19 cellular contexts compared by ENCODE assay signal in genomic region chr10:107671968-107672367, GRCh38.
A peak's percentile ranks its signal among the peaks of the same experiment; 100 is the strongest.
DNase-seq lines count a peak whose midpoint lies in the region; ATAC-seq and TF ChIP-seq lines count a peak whose summit lies in the region.
"Had no signal": no experiment of that assay in that cellular context is flagged by ENCODE, and none has a peak within 500 bp of the region (broad histone marks: within the 10 kb centered on the region; RNA-seq: fewer than 3 reads in every experiment).

No MANE protein-coding gene starts in this region.

- no peak overlapping the region for H2BK120ac ChIP-seq in neuronal stem cell (ENCODE audit: low read depth, low read length)

- H3K4me1 Mint-ChIP-seq in GM23338: peaks cover 35% of the 10 kb centered on the region
- H3K4me1 Mint-ChIP-seq in T-cell: no peaks in the 10 kb centered on the region
- H3K4me1 Mint-ChIP-seq: B cell, IgD-negative memory B cell had no signal

- peak overlapping the region; percentile 58 for H3K4me2 ChIP-seq in GM23338
- no peak overlapping the region for H3K4me2 ChIP-seq in neuronal stem cell (ENCODE audit: insufficient read depth, low read length, poor library complexity, severe bottlenecking)
- H3K4me2 ChIP-seq: BLaER1 treated with 17β-estradiol and CSF1 and Interleukin-3, amounts not matched to agents 10 nM and 100 nM had no signal

- H2BK15ac ChIP-seq in neuronal stem cell (ENCODE audit: low read length): no peak overlapping the region

- no peak overlapping the region for H4K91ac ChIP-seq in neuronal stem cell (ENCODE audit: low read depth, low read length, poor library complexity)

- H4K20me1 ChIP-seq in GM23338 (replicated peaks; ENCODE audit: insufficient read depth): no peaks in the 10 kb centered on the region
- H4K20me1 ChIP-seq: BLaER1 treated with 17β-estradiol and CSF1 and Interleukin-3, amounts not matched to agents 10 nM and 100 nM had no signal

- no peak overlapping the region for H2AK5ac ChIP-seq in neuronal stem cell (ENCODE audit: low read depth, low read length)

- H3K4me3 Mint-ChIP-seq in GM23338 (no peak overlapping the region), T-cell (no peak overlapping the region)
- H3K4me3 Mint-ChIP-seq: B cell; CD8-positive, alpha-beta T cell; IgD-negative memory B cell had no signal

- H3K9ac ChIP-seq in HUES6 (ENCODE audit: low read length) (no peak overlapping the region), neuronal stem cell (ENCODE audit: low read depth, low read length, poor library complexity) (no peak overlapping the region)
- H3K9ac ChIP-seq: BLaER1 treated with 17β-estradiol and CSF1 and Interleukin-3, amounts not matched to agents 10 nM and 100 nM had no signal

- H4K8ac ChIP-seq in neuronal stem cell (ENCODE audit: low read depth, low read length): no peak overlapping the region

- H3K79me2 ChIP-seq in GM23338 (replicated peaks; ENCODE audit: insufficient read depth): no peaks in the 10 kb centered on the region

- no peaks in the 10 kb centered on the region for H3K79me1 ChIP-seq in neuronal stem cell (ENCODE audit: low read depth, low read length)

- no peak overlapping the region for H3K4ac ChIP-seq in neuronal stem cell (ENCODE audit: low read length)

- no peak overlapping the region for H3K18ac ChIP-seq in neuronal stem cell (ENCODE audit: low read length)

- DNase-seq in GM23338 (ENCODE audit: low spot score) (peak; percentile 63), iPS DF 19.7 (ENCODE audit: low read depth, low spot score) (peak; percentile 3), neuronal stem cell (ENCODE audit: low spot score) (no peak), T-cell (no peak), NCI-H446 (lab: John Stamatoyannopoulos, UW) (no peak)
- DNase-seq: 8988T; Calu3; CD8-positive, alpha-beta T cell; DND-41; EL; Karpas-422; KBM-7 had no signal

- H3K23ac ChIP-seq in neuronal stem cell (ENCODE audit: low read depth, low read length, poor library complexity): no peak overlapping the region

- H3K9me3 Mint-ChIP-seq in GM23338 (0 out of 3 replicates have a peak, but pooled peaks cover 3% of the 10 kb centered on the region), T-cell (peaks cover 6 to 20% (median 10%) of the 10 kb centered on the region in 3 donors)

- H3K27ac Mint-ChIP-seq in GM23338: 0 out of 2 replicates have a peak overlapping the region, but pooled peaks have one; percentile 82
- no peak overlapping the region for H3K27ac Mint-ChIP-seq in T-cell
- H3K27ac Mint-ChIP-seq: B cell; CD8-positive, alpha-beta T cell had no signal

- H3K9me3 ChIP-seq in HUES6 (ENCODE audit: control insufficient read depth, insufficient read depth, low read depth, low read length) (no peaks in the 10 kb centered on the region), ectodermal cell (ENCODE audit: control insufficient read depth, low read length) (no peaks in the 10 kb centered on the region), neuronal stem cell (replicated peaks in 1 of 2; ENCODE audit: control insufficient read depth in 2 of 2, insufficient read depth in 1 of 2, low read depth in 1 of 2, low read length in 2 of 2) (no peaks in the 10 kb centered on the region)
- H3K9me3 ChIP-seq: BLaER1 treated with 17β-estradiol and CSF1 and Interleukin-3, amounts not matched to agents 10 nM and 100 nM had no signal

- H3K27me3 Mint-ChIP-seq in GM23338 (ENCODE audit: insufficient read depth, low read depth, poor library complexity) (no peaks in the 10 kb centered on the region), T-cell (no peaks in the 10 kb centered on the region)
- H3K27me3 Mint-ChIP-seq: B cell, IgD-negative memory B cell had no signal

- ATAC-seq in GM23338 (peak; percentile 81), T-cell (replicated peaks in 1 of 4) (no peak), HG02763 (IDR thresholded peaks at IDR 0.05; ENCODE audit: unreplicated experiment) (no peak)
- ATAC-seq: CD8-positive, alpha-beta T cell; HepG2 had no signal

- CTCF ChIA-PET in T-cell (lab: Charles Lee): no interaction called here

- H3K27me3 ChIP-seq in GM23338 (ENCODE audit: insufficient read depth) (no peaks in the 10 kb centered on the region), HUES6 (ENCODE audit: control insufficient read depth, insufficient read depth, low read length) (no peaks in the 10 kb centered on the region), ectodermal cell (ENCODE audit: control insufficient read depth, insufficient read depth, low read length, poor library complexity, severe bottlenecking) (no peaks in the 10 kb centered on the region), neuronal stem cell (ENCODE audit: control insufficient read depth in 3 of 3, insufficient read depth in 3 of 3, low read depth in 1 of 3, low read length in 3 of 3) (no peaks in the 10 kb centered on the region)
- H3K27me3 ChIP-seq: BLaER1 treated with 17β-estradiol and CSF1 and Interleukin-3, amounts not matched to agents 10 nM and 100 nM had no signal

- no peak overlapping the region for H2AFZ ChIP-seq in GM23338
- H2AFZ ChIP-seq in neuronal stem cell (ENCODE audit: low read length): no peak overlapping the region

- H2BK12ac ChIP-seq in neuronal stem cell (ENCODE audit: low read length): no peak overlapping the region

- peak overlapping the region; percentile 62; the same call in 1 of the 2 replicates for H3K27ac ChIP-seq in GM23338 (ENCODE audit: low read depth)
- H3K27ac ChIP-seq in HUES6 (ENCODE audit: low read depth, low read length): peak overlapping the region; percentile 36; the same call in 1 of the 2 replicates
- peak overlapping the region; percentile 27 for H3K27ac ChIP-seq in ectodermal cell (ENCODE audit: insufficient read depth, low read depth, low read length, poor library complexity, severe bottlenecking)
- H3K27ac ChIP-seq in neuronal stem cell (replicated peaks; ENCODE audit: low read length): no peak overlapping the region
- H3K27ac ChIP-seq: BLaER1 treated with 17β-estradiol and CSF1 and Interleukin-3, amounts not matched to agents 10 nM and 100 nM had no signal

- H3K4me1 ChIP-seq in GM23338 (ENCODE audit: insufficient read depth): peaks cover 25% of the 10 kb centered on the region
- H3K4me1 ChIP-seq in HUES6 (ENCODE audit: control insufficient read depth, insufficient read depth, low read length): peaks cover 16% of the 10 kb centered on the region
- H3K4me1 ChIP-seq in ectodermal cell (ENCODE audit: control insufficient read depth, insufficient read depth, low read length): peaks cover 12% of the 10 kb centered on the region
- peaks cover 4 to 5% of the 10 kb centered on the region in 2 donors for H3K4me1 ChIP-seq in neuronal stem cell (ENCODE audit: control insufficient read depth in 2 of 2, insufficient read depth in 1 of 2, low read depth in 1 of 2, low read length in 2 of 2)

- H3K4me3 ChIP-seq in GM23338 (no peak overlapping the region), HUES6 (ENCODE audit: low read depth, low read length) (no peak overlapping the region), ectodermal cell (ENCODE audit: insufficient read depth, low read depth, low read length) (no peak overlapping the region), neuronal stem cell (ENCODE audit: low read length in 2 of 2) (no peak overlapping the region)
- H3K4me3 ChIP-seq: BLaER1 treated with 17β-estradiol and CSF1 and Interleukin-3, amounts not matched to agents 10 nM and 100 nM had no signal

- no peak overlapping the region for H3K14ac ChIP-seq in neuronal stem cell (ENCODE audit: low read length)

- H3K36me3 ChIP-seq in GM23338 (ENCODE audit: insufficient read depth) (no peaks in the 10 kb centered on the region), HUES6 (ENCODE audit: control insufficient read depth, insufficient read depth, low read length) (no peaks in the 10 kb centered on the region), ectodermal cell (ENCODE audit: control insufficient read depth, insufficient read depth, low read length) (no peaks in the 10 kb centered on the region), neuronal stem cell (replicated peaks in 1 of 2; ENCODE audit: control insufficient read depth in 2 of 2, insufficient read depth in 2 of 2, low read length in 2 of 2) (no peaks in the 10 kb centered on the region)
- H3K36me3 ChIP-seq: BLaER1 treated with 17β-estradiol and CSF1 and Interleukin-3, amounts not matched to agents 10 nM and 100 nM had no signal

- H3K36me3 Mint-ChIP-seq in GM23338 (ENCODE audit: low read depth): no peaks in the 10 kb centered on the region
- no peaks in the 10 kb centered on the region for H3K36me3 Mint-ChIP-seq in T-cell
- H3K36me3 Mint-ChIP-seq: CD8-positive, alpha-beta T cell; IgD-negative memory B cell had no signal

- no peaks in the 10 kb centered on the region for H3F3A ChIP-seq in GM23338 (replicated peaks; ENCODE audit: low read depth)

- TF ChIP-seq CTCF in GM23338 (conservative IDR thresholded peaks at IDR 0.05; ENCODE audit: low read depth in 2 of 2): no peak

- H2BK5ac ChIP-seq in neuronal stem cell (ENCODE audit: low read length): no peak overlapping the region

- peaks cover 3% of the 10 kb centered on the region; the same call in 1 of the 2 replicates for H3K9me2 ChIP-seq in GM23338 (ENCODE audit: insufficient read depth)

- POLR2A ChIA-PET in T-cell (lab: Charles Lee): no interaction called here

TF ChIP-seq in GM23338, 12 proteins besides CTCF, POLR2A, EP300 and RAD21:
- TF ChIP-seq NANOG (IDR thresholded peaks at IDR 0.05; ENCODE audit: borderline replicate concordance): 0 out of 2 replicates have a peak, but pooled peaks have one; percentile 36
- TF ChIP-seq CREB1 (CRISPR knock-in tag; IDR thresholded peaks at IDR 0.05; ENCODE audit: low read depth): no peak

Comparison
In these comparisons a context has a peak if more than half of its experiments do, and no peak if none do; other contexts are left out.
1. DNase-seq: peak in GM23338 (single experiment) and iPS DF 19.7 (single experiment); none in neuronal stem cell (single experiment), T-cell (0 of 34) and NCI-H446 (0 of 2).